ENCODE assay signal across 21 cellular contexts in genomic region chr2:229610359-229610758, GRCh38.
A peak's percentile ranks its signal among the peaks of the same experiment; 100 is the strongest.
DNase-seq lines count a peak whose midpoint lies in the region; ATAC-seq and TF ChIP-seq lines count a peak whose summit lies in the region.
"Had no signal": no experiment of that assay in that cellular context is flagged by ENCODE, and none has a peak within 500 bp of the region (broad histone marks: within the 10 kb centered on the region; RNA-seq: fewer than 3 reads in every experiment).

No MANE protein-coding gene starts in this region.

- no peak for ATAC-seq in HG03460 (IDR thresholded peaks at IDR 0.05; ENCODE audit: unreplicated experiment)
- ATAC-seq: activated T-cell treated with anti-CD3 and anti-CD28 coated beads, Interleukin-2, amount 50 U/mL, for 4 hours; esophagus mucosa; psoas muscle; stimulated activated effector memory CD8-positive, alpha-beta T cell treated with anti-CD3 and anti-CD28 coated beads, Interleukin-12 subunit alpha, Interleukin-12 subunit beta, amount 100 ng/mL, for 72 hours had no signal

- H3K4me3 ChIP-seq in SK-N-MC (peak overlapping the region; percentile 42; the same call in 1 of the 2 replicates), epithelial cell of esophagus (ENCODE audit: low read length) (no peak overlapping the region)
- H3K4me3 ChIP-seq: psoas muscle, skin epidermis, testis had no signal

- no peaks in the 10 kb centered on the region for H3K9me3 Mint-ChIP-seq in activated T-helper 2 cell treated with anti-CD3 and anti-CD28 coated beads, Interferon-gamma antibody, Interleukin-2, Interleukin-4, amounts not matched to agents 10 μg/mL and 5 μg/mL and 100 μg/mL, durations not matched to agents 14 hours and 24 hours and 36 hours
- H3K9me3 Mint-ChIP-seq: activated naive CD4-positive, alpha-beta T cell treated with anti-CD3 and anti-CD28 coated beads, Interleukin-2, amount 10 ng/mL, durations not matched to agents 7 days and 5 days; activated T-cell treated with anti-CD3 and anti-CD28 coated beads, Interleukin-2, amount 50 U/mL, for 4 hours; stimulated activated effector memory CD8-positive, alpha-beta T cell treated with anti-CD3 and anti-CD28 coated beads, Interleukin-12 subunit alpha, Interleukin-12 subunit beta, amount 100 ng/mL, for 72 hours had no signal

- POLR2A ChIA-PET in GM10248 (lab: Yijun Ruan, JAX): no interaction called here

- CTCF ChIA-PET in GM10248 (lab: Yijun Ruan, JAX): interaction anchor here (0.8 to 1.1 kb wide), 2 partner anchors 23 to 24 kb away, joined by 3 to 5 read pairs; no protein-coding TSS in a partner anchor

- no peak overlapping the region for H3K9ac ChIP-seq in SK-N-MC (ENCODE audit: insufficient read length)

- DNase-seq in HS-5 (ENCODE audit: low read depth) (peak; percentile 99), SK-N-MC (ENCODE audit: low read depth, low spot score) (no peak), epithelial cell of esophagus (ENCODE audit: low read depth) (peak; percentile 38), GM10248 (ENCODE audit: extremely low spot score) (no peak), germinal center (ENCODE audit: low spot score) (no peak)
- DNase-seq in activated T-helper 2 cell treated with anti-CD3 and anti-CD28 coated beads, Interferon-gamma antibody, Interleukin-2, Interleukin-4, amounts not matched to agents 10 μg/mL and 5 μg/mL and 100 μg/mL, durations not matched to agents 14 hours and 24 hours and 36 hours (ENCODE audit: low spot score): no peak
- DNase-seq: activated CD4-positive, CD25-positive, alpha-beta regulatory T cell treated with anti-CD3 and anti-CD28 coated beads, Interleukin-2, amount 50 U/mL, for 72 hours; activated naive CD4-positive, alpha-beta T cell treated with anti-CD3 and anti-CD28 coated beads, Interleukin-2, amount 10 ng/mL, durations not matched to agents 7 days and 5 days; activated T-cell treated with anti-CD3 and anti-CD28 coated beads, Interleukin-2, amount 50 U/mL, for 4 hours; effector memory CD4-positive, alpha-beta T cell; kidney glomerular epithelial cell; NCI-H1105; NCI-H2081; NCI-H510A; psoas muscle; stimulated activated CD4-positive, alpha-beta T cell treated with anti-CD3 and anti-CD28 coated beads, Interleukin-2, amount 100 ng/mL, for 24 hours; testis had no signal

- intact Hi-C loops in activated T-helper 2 cell treated with anti-CD3 and anti-CD28 coated beads, Interferon-gamma antibody, Interleukin-2, Interleukin-4, amounts not matched to agents 10 μg/mL and 5 μg/mL and 100 μg/mL, durations not matched to agents 14 hours and 24 hours and 36 hours (cut with micrococcal nuclease): no loop called here

- H3K36me3 ChIP-seq in SK-N-MC (ENCODE audit: insufficient read depth, low read length): no peaks in the 10 kb centered on the region

- H3K27ac ChIP-seq in SK-N-MC: peak overlapping the region; percentile 70; the same call in 1 of the 2 replicates
- H3K27ac ChIP-seq: psoas muscle, skin epidermis, testis had no signal

- no peaks in the 10 kb centered on the region for H3K4me1 Mint-ChIP-seq in activated T-helper 2 cell treated with anti-CD3 and anti-CD28 coated beads, Interferon-gamma antibody, Interleukin-2, Interleukin-4, amounts not matched to agents 10 μg/mL and 5 μg/mL and 100 μg/mL, durations not matched to agents 14 hours and 24 hours and 36 hours (ENCODE audit: low read depth)
- H3K4me1 Mint-ChIP-seq: activated naive CD4-positive, alpha-beta T cell treated with anti-CD3 and anti-CD28 coated beads, Interleukin-2, amount 10 ng/mL, durations not matched to agents 7 days and 5 days; stimulated activated effector memory CD8-positive, alpha-beta T cell treated with anti-CD3 and anti-CD28 coated beads, Interleukin-12 subunit alpha, Interleukin-12 subunit beta, amount 100 ng/mL, for 72 hours had no signal

- no peak for TF ChIP-seq CTCF in epithelial cell of esophagus (IDR thresholded peaks at IDR 0.05; ENCODE audit: insufficient read depth, low read depth, low read length, missing control alignments)
- TF ChIP-seq CTCF in GM10248 (IDR thresholded peaks at IDR 0.05; ENCODE audit: control extremely low read depth, extremely low read depth, low read depth, missing control alignments): no peak

- H3K36me3 Mint-ChIP-seq in activated T-helper 2 cell treated with anti-CD3 and anti-CD28 coated beads, Interferon-gamma antibody, Interleukin-2, Interleukin-4, amounts not matched to agents 10 μg/mL and 5 μg/mL and 100 μg/mL, durations not matched to agents 14 hours and 24 hours and 36 hours (ENCODE audit: low read depth): no peaks in the 10 kb centered on the region
- H3K36me3 Mint-ChIP-seq: activated naive CD4-positive, alpha-beta T cell treated with anti-CD3 and anti-CD28 coated beads, Interleukin-2, amount 10 ng/mL, durations not matched to agents 7 days and 5 days; stimulated activated effector memory CD8-positive, alpha-beta T cell treated with anti-CD3 and anti-CD28 coated beads, Interleukin-12 subunit alpha, Interleukin-12 subunit beta, amount 100 ng/mL, for 72 hours had no signal

- H3K9me3 ChIP-seq in SK-N-MC (ENCODE audit: low read depth, low read length): no peaks in the 10 kb centered on the region
- H3K9me3 ChIP-seq: psoas muscle, testis had no signal

- no peak overlapping the region for H3K27ac Mint-ChIP-seq in activated T-helper 2 cell treated with anti-CD3 and anti-CD28 coated beads, Interferon-gamma antibody, Interleukin-2, Interleukin-4, amounts not matched to agents 10 μg/mL and 5 μg/mL and 100 μg/mL, durations not matched to agents 14 hours and 24 hours and 36 hours
- H3K27ac Mint-ChIP-seq: activated naive CD4-positive, alpha-beta T cell treated with anti-CD3 and anti-CD28 coated beads, Interleukin-2, amount 10 ng/mL, durations not matched to agents 7 days and 5 days; stimulated activated effector memory CD8-positive, alpha-beta T cell treated with anti-CD3 and anti-CD28 coated beads, Interleukin-12 subunit alpha, Interleukin-12 subunit beta, amount 100 ng/mL, for 72 hours had no signal

- no peak overlapping the region for H3K4me3 Mint-ChIP-seq in activated T-helper 2 cell treated with anti-CD3 and anti-CD28 coated beads, Interferon-gamma antibody, Interleukin-2, Interleukin-4, amounts not matched to agents 10 μg/mL and 5 μg/mL and 100 μg/mL, durations not matched to agents 14 hours and 24 hours and 36 hours (ENCODE audit: low read depth)
- H3K4me3 Mint-ChIP-seq: activated naive CD4-positive, alpha-beta T cell treated with anti-CD3 and anti-CD28 coated beads, Interleukin-2, amount 10 ng/mL, durations not matched to agents 7 days and 5 days; activated T-cell treated with anti-CD3 and anti-CD28 coated beads, Interleukin-2, amount 50 U/mL, for 4 hours; stimulated activated effector memory CD8-positive, alpha-beta T cell treated with anti-CD3 and anti-CD28 coated beads, Interleukin-12 subunit alpha, Interleukin-12 subunit beta, amount 100 ng/mL, for 72 hours had no signal

- H3K27me3 Mint-ChIP-seq in activated T-helper 2 cell treated with anti-CD3 and anti-CD28 coated beads, Interferon-gamma antibody, Interleukin-2, Interleukin-4, amounts not matched to agents 10 μg/mL and 5 μg/mL and 100 μg/mL, durations not matched to agents 14 hours and 24 hours and 36 hours (ENCODE audit: low read depth): no peaks in the 10 kb centered on the region
- H3K27me3 Mint-ChIP-seq: activated naive CD4-positive, alpha-beta T cell treated with anti-CD3 and anti-CD28 coated beads, Interleukin-2, amount 10 ng/mL, durations not matched to agents 7 days and 5 days had no signal

Comparison
In these comparisons a context has a peak if more than half of its experiments do, and no peak if none do; other contexts are left out.
1. DNase-seq: peak in HS-5 (single experiment) and epithelial cell of esophagus (single experiment); none in SK-N-MC (single experiment), GM10248 (single experiment), germinal center (single experiment) and activated T-helper 2 cell treated with anti-CD3 and anti-CD28 coated beads, Interferon-gamma antibody, Interleukin-2, Interleukin-4, amounts not matched to agents 10 μg/mL and 5 μg/mL and 100 μg/mL, durations not matched to agents 14 hours and 24 hours and 36 hours (single experiment).